In genomic region chr22:37674951-37675929, GRCh38 we compare ENCODE assay signal across 8 cellular contexts. TPM values are rescaled to one million over a fixed set of nuclear protein-coding genes. Genes with fewer than 3 reads are reported as not detected.
A peak's percentile ranks its signal among the peaks of the same experiment; 100 is the strongest.
DNase-seq lines count a peak whose midpoint lies in the region; ATAC-seq and TF ChIP-seq lines count a peak whose summit lies in the region.

Gene LGALS1 (plus strand): TSS chr22:37675636. CDS start chr22:37675703, 67 bp downstream.

- peak within 1 kb of the TSS; percentile 67; the same call in 1 of the 2 replicates for H3K27ac ChIP-seq in HUES6 (ENCODE audit: low read depth, low read length)
- peak within 1 kb of the TSS; percentile 94 for H3K27ac ChIP-seq in SK-N-SH (ENCODE audit: low read depth in 2 of 2, low read length in 1 of 2)
- H3K27ac ChIP-seq in adipose tissue (ENCODE audit: low read depth, low read length) = peak within 1 kb of the TSS; percentile 51
- H3K27ac ChIP-seq in aorta (ENCODE audit: low read depth in 1 of 2, low read length in 2 of 2) = peak within 1 kb of the TSS in 1 of 2 donors; percentile 77

- H3K27me3 Mint-ChIP-seq in osteocyte (ENCODE audit: unreplicated experiment) = no peaks in the 10 kb centered on the region

- H3K4me1 ChIP-seq in HUES6 (ENCODE audit: control insufficient read depth, insufficient read depth, low read length) (peaks cover 15% of the 10 kb centered on the region), SK-N-SH (ENCODE audit: control insufficient read depth in 1 of 2, insufficient read depth in 2 of 2, low read depth in 1 of 2, low read length in 1 of 2) (peaks cover 11 to 19% of the 10 kb centered on the region in 2 experiments; a peak in 2 of 4 replicates), aorta (ENCODE audit: control insufficient read depth in 1 of 2, insufficient read depth in 2 of 2, low read length in 2 of 2) (no peaks in the 10 kb centered on the region)

- peaks cover 39% of the 10 kb centered on the region for H3K4me1 Mint-ChIP-seq in osteocyte (ENCODE audit: unreplicated experiment)

- H3K36me3 ChIP-seq in HUES6 (ENCODE audit: control insufficient read depth, insufficient read depth, low read length) (peaks cover 12% of the 10 kb centered on the region; the same call in 1 of the 2 replicates), SK-N-SH (replicated peaks in 1 of 2; ENCODE audit: control insufficient read depth in 1 of 2, insufficient read depth in 2 of 2, low read length in 1 of 2) (peaks cover 17 to 29% of the 10 kb centered on the region in 2 experiments), aorta (ENCODE audit: control insufficient read depth in 1 of 2, insufficient read depth in 2 of 2, low read length in 1 of 2) (no peaks in the 10 kb centered on the region)

- WGBS in SK-N-SH (ENCODE audit: low lambda C conversion rate) = 2% methylated on average over 17 of the region's 34 CpGs
- WGBS in adipose tissue, 3 donors = 6 to 15% (median 7%) methylated on average over 34 of the region's 34 CpGs
- WGBS in aorta, 2 donors = 0 to 1% methylated on average over 33 to 34 of the region's 34 CpGs

- TF ChIP-seq CTCF in SK-N-SH (IDR thresholded peaks at IDR 0.05) = no peak
- no peak for TF ChIP-seq CTCF in osteocyte (IDR thresholded peaks at IDR 0.05)

- peak within 1 kb of the TSS; percentile 81 for H3K4me3 Mint-ChIP-seq in osteocyte (ENCODE audit: unreplicated experiment)

- TF ChIP-seq EP300 in SK-N-SH (IDR thresholded peaks at IDR 0.05; ENCODE audit: borderline replicate concordance in 1 of 2, low read depth in 1 of 2, low read length in 1 of 2) = no peak; a peak in 2 of 4 replicates

- peak within 1 kb of the TSS; percentile 98 for H3K4me2 ChIP-seq in SK-N-SH

- CTCF ChIA-PET in SK-N-SH (lab: Yijun Ruan, JAX) = interaction anchor here (1.1 to 44.3 kb wide), 8 partner anchors 14 to 415 kb away, joined by 3 to 898 read pairs (median 4); partner anchors contain the start of genes GCAT, PDXP and SH3BP1

- H3K4me3 ChIP-seq in HUES6 (ENCODE audit: low read depth, low read length) (peak within 1 kb of the TSS; percentile 57), SK-N-SH (ENCODE audit: low read depth in 2 of 2, low read length in 1 of 2) (peak within 1 kb of the TSS; percentile 64 to 92), aorta (ENCODE audit: low read length in 2 of 2) (peak within 1 kb of the TSS; percentile 60 to 65)

- POLR2A ChIA-PET in SK-N-SH (lab: Yijun Ruan, JAX) = interaction anchor here (0.8 to 4.5 kb wide), 7 partner anchors 11 to 66 kb away, joined by 3 to 28 read pairs (median 4); partner anchors contain the start of genes GGA1, NOL12 and PDXP

- H3K27me3 ChIP-seq in HUES6 (ENCODE audit: control insufficient read depth, insufficient read depth, low read length) = no peaks in the 10 kb centered on the region
- H3K27me3 ChIP-seq in SK-N-SH (ENCODE audit: insufficient read depth) = no peaks in the 10 kb centered on the region
- no peaks in the 10 kb centered on the region for H3K27me3 ChIP-seq in aorta (ENCODE audit: control insufficient read depth in 1 of 2, insufficient read depth in 2 of 2, low read length in 1 of 2)

- H3K27ac Mint-ChIP-seq in osteocyte (ENCODE audit: unreplicated experiment) = peak within 1 kb of the TSS; percentile 91

- H3K36me3 Mint-ChIP-seq in osteocyte (ENCODE audit: unreplicated experiment) = peaks cover 10% of the 10 kb centered on the region

- no peak for TF ChIP-seq RAD21 in SK-N-SH (IDR thresholded peaks at IDR 0.05; ENCODE audit: low read length)

- ATAC-seq in Right ventricle myocardium inferior (peak; percentile 90), aorta (ENCODE audit: low FRiP score) (peak; percentile 93)

- H3K9me3 Mint-ChIP-seq in osteocyte (ENCODE audit: unreplicated experiment) = no peaks in the 10 kb centered on the region

- H4K20me1 ChIP-seq in SK-N-SH (ENCODE audit: insufficient read depth) = peaks cover 33% of the 10 kb centered on the region

- DNase-seq in C1 segment of cervical spinal cord (lab: John Stamatoyannopoulos, UW) (peak; percentile 44 to 88 (median 84)), GM19238 (ENCODE audit: insufficient read length, low spot score) (peak; percentile 77), SK-N-SH (peak; percentile 84), Right ventricle myocardium inferior (ENCODE audit: missing footprints) (peak; percentile 98), osteocyte (ENCODE audit: extremely low spot score, unreplicated experiment) (peak; percentile 96), aorta (peak; percentile 98)

- intact Hi-C loops in Right ventricle myocardium inferior (cut with DNase I) = loop anchor here (1.0 to 5.0 kb wide), 3 partner anchors 17 to 78 kb away; partner anchors contain the start of gene PDXP
- intact Hi-C loops in aorta (cut with DNase I) = no loop called here

- H3K79me2 ChIP-seq in SK-N-SH (ENCODE audit: insufficient read depth) = peaks cover 37% of the 10 kb centered on the region

- peak within 1 kb of the TSS; percentile 63 for H3K9ac ChIP-seq in HUES6 (ENCODE audit: low read length)
- peak within 1 kb of the TSS; percentile 94 for H3K9ac ChIP-seq in SK-N-SH

- H2AFZ ChIP-seq in SK-N-SH (ENCODE audit: low read depth) = no peak within 1 kb of the TSS; the same call in 1 of the 2 replicates

- no peaks in the 10 kb centered on the region for H3K9me2 ChIP-seq in SK-N-SH

- H3K9me3 ChIP-seq in HUES6 (ENCODE audit: control insufficient read depth, insufficient read depth, low read depth, low read length) (no peaks in the 10 kb centered on the region), SK-N-SH (no peaks in the 10 kb centered on the region), aorta (ENCODE audit: control insufficient read depth, low read length) (no peaks in the 10 kb centered on the region)

- peaks cover 52% of the 10 kb centered on the region for H3F3A ChIP-seq in SK-N-SH (replicated peaks; ENCODE audit: insufficient read depth)

TF ChIP-seq in SK-N-SH, 30 proteins besides CTCF, POLR2A, EP300 and RAD21 (continues in another document):
- TF ChIP-seq ELF1 (IDR thresholded peaks at IDR 0.05) (peak; percentile 71; the same call in 1 of the 2 replicates), TEAD4 (IDR thresholded peaks at IDR 0.05; ENCODE audit: borderline replicate concordance, insufficient read depth) (0 out of 2 replicates have a peak, but pooled peaks have one; percentile 22), FOXJ3 (CRISPR knock-in tag; IDR thresholded peaks at IDR 0.05) (no peak), YY1 (IDR thresholded peaks at IDR 0.05; ENCODE audit: low read depth) (peak; percentile 34; the same call in 1 of the 2 replicates), NFIC (IDR thresholded peaks at IDR 0.05; ENCODE audit: borderline replicate concordance) (peak; percentile 72), REST (IDR thresholded peaks at IDR 0.05; ENCODE audit: low read depth, low read length) (peak; percentile 8; the same call in 1 of the 2 replicates), JUND (IDR thresholded peaks at IDR 0.05) (peak; percentile 24), FOXM1 (IDR thresholded peaks at IDR 0.05; ENCODE audit: low read depth) (peak; percentile 93), CHD2 (IDR thresholded peaks at IDR 0.05; ENCODE audit: low read length, partially characterized antibody) (peak; percentile 16), RCOR1 (IDR thresholded peaks at IDR 0.05; ENCODE audit: low read length) (no peak; the same call in 1 of the 2 replicates), GATA2 (CRISPR knock-in tag; IDR thresholded peaks at IDR 0.05) (no peak), SIN3A (IDR thresholded peaks at IDR 0.05; ENCODE audit: borderline replicate concordance, low read depth, low read length) (peak; percentile 89), USF2 (IDR thresholded peaks at IDR 0.05; ENCODE audit: borderline replicate concordance, low read depth, low read length) (no peak), MEF2A (IDR thresholded peaks at IDR 0.05; ENCODE audit: borderline replicate concordance, low read depth) (no peak), GABPA (IDR thresholded peaks at IDR 0.05; ENCODE audit: low read depth) (peak; percentile 48), RXRA (IDR thresholded peaks at IDR 0.05; ENCODE audit: borderline replicate concordance, low read depth) (no peak; the same call in 1 of the 2 replicates)

RNA-seq across cellular contexts. Expression of gene LGALS1, which starts in this region (rescaled TPM):
- polyA plus RNA-seq in SK-N-SH (2012; rRNA removed) (9,680 and 12,045 TPM in 2 replicates), adipose tissue (1,000 to 10,000 TPM in 2 of 3 donors, 100 to 1,000 TPM in 1; 418 to 4,149 (median 2,198) TPM), aorta (1,000 to 10,000 TPM; 1,845 to 3,139 TPM)
- polyA plus RNA-seq in SK-N-SH (2012; cell fraction: cytosol; rRNA removed) = 4,725 and 6,471 TPM in 2 replicates
- 4,064 and 4,989 TPM in 2 replicates for polyA plus RNA-seq in SK-N-SH (2012; cell fraction: nucleus; rRNA removed)
- total RNA-seq in Right ventricle myocardium inferior (1,345 TPM), osteocyte (1,199 and 1,246 TPM in 2 replicates), aorta (1,000 to 10,000 TPM; 1,050 to 1,178 TPM)
